8 cellular contexts compared by ENCODE assay signal in the genomic region with DNA sequence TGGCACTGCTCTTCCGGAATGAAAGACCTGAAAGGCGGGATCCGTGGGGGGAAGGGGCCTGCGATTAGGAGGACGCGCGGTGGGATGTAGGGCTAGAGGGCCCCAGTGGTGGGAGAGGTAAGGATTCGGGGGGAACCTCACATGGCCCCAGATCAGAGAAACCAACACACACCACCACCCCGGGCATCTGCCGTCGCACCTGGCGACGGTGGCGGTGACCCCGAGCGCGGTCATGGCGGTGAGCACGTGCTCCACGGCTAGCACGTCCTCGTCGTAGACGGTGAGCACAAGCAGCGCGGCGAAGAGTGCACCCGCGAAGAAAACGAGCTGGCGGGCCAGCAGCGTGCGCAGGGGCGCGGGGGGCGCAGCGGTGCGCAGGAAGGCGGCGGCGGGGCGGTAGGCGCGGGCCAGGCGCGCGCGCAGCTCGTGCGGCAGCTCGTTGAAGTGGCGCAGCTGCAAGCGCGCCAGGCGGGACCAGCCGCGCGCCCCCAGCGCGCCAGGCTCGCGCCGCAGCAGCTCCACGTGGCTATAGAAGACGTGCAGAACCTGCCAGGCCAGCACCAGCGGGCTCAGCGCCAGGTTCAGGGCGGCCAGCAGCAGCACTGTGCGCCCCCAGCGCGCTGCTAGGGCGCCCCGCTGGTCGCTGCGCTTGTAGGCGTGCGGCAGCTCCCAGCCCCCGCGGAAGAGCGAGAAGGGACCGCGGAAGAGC. TPM values are rescaled to one million over a fixed set of nuclear protein-coding genes. Genes with fewer than 3 reads are reported as not detected.
DNase-seq lines count a peak whose midpoint lies in the region; ATAC-seq and TF ChIP-seq lines count a peak whose summit lies in the region.

No MANE protein-coding gene starts in this region.

- intact Hi-C loops in Calu3 (cut with micrococcal nuclease; ENCODE audit: unreplicated experiment), result no loop called here

- H3K36me3 Mint-ChIP-seq in Calu3 (ENCODE audit: insufficient read depth, unreplicated experiment), result peaks cover 10% of the 10 kb centered on the region
- no peaks in the 10 kb centered on the region for H3K36me3 Mint-ChIP-seq in activated naive CD4-positive, alpha-beta T cell treated with anti-CD3 and anti-CD28 coated beads, Interleukin-2, amount 50 U/mL, for 24 hours

- H3K4me1 Mint-ChIP-seq in Calu3 (ENCODE audit: low read depth, unreplicated experiment), result peaks cover 16% of the 10 kb centered on the region
- H3K4me1 Mint-ChIP-seq in activated naive CD4-positive, alpha-beta T cell treated with anti-CD3 and anti-CD28 coated beads, Interleukin-2, amount 50 U/mL, for 24 hours, result peaks cover 52% of the 10 kb centered on the region
- peaks cover 62% of the 10 kb centered on the region for H3K4me1 Mint-ChIP-seq in stimulated activated naive CD8-positive, alpha-beta T cell treated with anti-CD3 and anti-CD28 coated beads, Interleukin-15, amount 100 ng/mL, for 72 hours

- peak; percentile 50 for ATAC-seq in stimulated activated naive CD8-positive, alpha-beta T cell treated with anti-CD3 and anti-CD28 coated beads, Interleukin-15, amount 100 ng/mL, for 72 hours
- no peak for ATAC-seq in HG02885 (IDR thresholded peaks at IDR 0.05; ENCODE audit: poor library complexity, unreplicated experiment)
- no peak for ATAC-seq in GM18907 (IDR thresholded peaks at IDR 0.05; ENCODE audit: unreplicated experiment)

- H3K4me3 Mint-ChIP-seq in Calu3 (ENCODE audit: low read depth, unreplicated experiment), result peak overlapping the region; percentile 48
- H3K4me3 Mint-ChIP-seq in activated naive CD4-positive, alpha-beta T cell treated with anti-CD3 and anti-CD28 coated beads, Interleukin-2, amount 50 U/mL, for 24 hours, result peak overlapping the region; percentile 87
- peak overlapping the region; percentile 88 to 91 for H3K4me3 Mint-ChIP-seq in stimulated activated naive CD8-positive, alpha-beta T cell treated with anti-CD3 and anti-CD28 coated beads, Interleukin-15, amount 100 ng/mL, for 72 hours

- BruUV-seq in Calu3 (replicated peaks; lab: Mats Ljungman, UMichigan), result no TSS peak

- DNase-seq in Calu3 (peak; percentile 58), NCI-H146 (lab: John Stamatoyannopoulos, UW) (peak; percentile 82), iPS-NIHi11 (ENCODE audit: low spot score) (peak; percentile 58), SK-N-DZ (ENCODE audit: low spot score) (no peak)
- DNase-seq in stimulated activated naive CD8-positive, alpha-beta T cell treated with anti-CD3 and anti-CD28 coated beads, Interleukin-15, amount 100 ng/mL, for 72 hours, result peak; percentile 50 to 51

- H3K27ac Mint-ChIP-seq in Calu3 (ENCODE audit: unreplicated experiment), result no peak overlapping the region
- peak overlapping the region; percentile 95 for H3K27ac Mint-ChIP-seq in activated naive CD4-positive, alpha-beta T cell treated with anti-CD3 and anti-CD28 coated beads, Interleukin-2, amount 50 U/mL, for 24 hours
- peak overlapping the region in 1 of 2 donors; percentile 93 for H3K27ac Mint-ChIP-seq in stimulated activated naive CD8-positive, alpha-beta T cell treated with anti-CD3 and anti-CD28 coated beads, Interleukin-15, amount 100 ng/mL, for 72 hours

- no peaks in the 10 kb centered on the region for H3K9me3 Mint-ChIP-seq in Calu3 (ENCODE audit: low read depth, unreplicated experiment)
- no peaks in the 10 kb centered on the region for H3K9me3 Mint-ChIP-seq in activated naive CD4-positive, alpha-beta T cell treated with anti-CD3 and anti-CD28 coated beads, Interleukin-2, amount 50 U/mL, for 24 hours
- H3K9me3 Mint-ChIP-seq in stimulated activated naive CD8-positive, alpha-beta T cell treated with anti-CD3 and anti-CD28 coated beads, Interleukin-15, amount 100 ng/mL, for 72 hours, result no peaks in the 10 kb centered on the region

- CTCF ChIA-PET in Calu3 (lab: Charles Lee), result interaction anchor here (0.8 to 1.3 kb wide), 3 partner anchors 10 to 117 kb away, joined by 3 to 4 read pairs (median 3); a partner anchor contains a TSS

- peaks cover 64% of the 10 kb centered on the region for H3K27me3 Mint-ChIP-seq in Calu3 (ENCODE audit: unreplicated experiment)
- H3K27me3 Mint-ChIP-seq in activated naive CD4-positive, alpha-beta T cell treated with anti-CD3 and anti-CD28 coated beads, Interleukin-2, amount 50 U/mL, for 24 hours, result no peaks in the 10 kb centered on the region
- H3K27me3 Mint-ChIP-seq in stimulated activated naive CD8-positive, alpha-beta T cell treated with anti-CD3 and anti-CD28 coated beads, Interleukin-15, amount 100 ng/mL, for 72 hours, result peaks cover 25% of the 10 kb centered on the region

- TF ChIP-seq CTCF in Calu3 (IDR thresholded peaks at IDR 0.05; ENCODE audit: unreplicated experiment), result no peak

RNA-seq across cellular contexts. Expression of a gene that starts 5.7 kb away (rescaled TPM):
- total RNA-seq in Calu3 (2022), result 7.9 and 17.7 TPM in 2 replicates
- polyA plus RNA-seq in SK-N-DZ (2014; cell fraction: cytosol; rRNA removed), result 5.2 and 5.4 TPM in 2 replicates
- 7.5 and 9.9 TPM in 2 replicates for polyA plus RNA-seq in SK-N-DZ (2014; cell fraction: nucleus; rRNA removed)

RNA-seq across cellular contexts. Expression of a gene that starts 9.7 kb away (rescaled TPM):
- total RNA-seq in Calu3 (2022), result 40.2 and 42.3 TPM in 2 replicates
- polyA plus RNA-seq in SK-N-DZ (2014; cell fraction: cytosol; rRNA removed), result 20.3 and 22.3 TPM in 2 replicates
- 35.5 and 48.0 TPM in 2 replicates for polyA plus RNA-seq in SK-N-DZ (2014; cell fraction: nucleus; rRNA removed)

RNA-seq across cellular contexts. Expression of a gene that starts 27.8 kb away (rescaled TPM):
- total RNA-seq in Calu3 (2022), result 0.71 and 1.1 TPM in 2 replicates
- polyA plus RNA-seq in SK-N-DZ (2014; cell fraction: cytosol; rRNA removed), result 14.7 and 15.2 TPM in 2 replicates
- polyA plus RNA-seq in SK-N-DZ (2014; cell fraction: nucleus; rRNA removed), result 21.6 and 21.7 TPM in 2 replicates

RNA-seq across cellular contexts. Expression of a gene that starts 29.8 kb away (rescaled TPM):
- total RNA-seq in Calu3 (2022), result 11.7 and 13.6 TPM in 2 replicates
- 0.51 and 0.56 TPM in 2 replicates for polyA plus RNA-seq in SK-N-DZ (2014; cell fraction: cytosol; rRNA removed)
- 3.7 and 9.3 TPM in 2 replicates for polyA plus RNA-seq in SK-N-DZ (2014; cell fraction: nucleus; rRNA removed)

RNA-seq across cellular contexts. Expression of a gene that starts 39.1 kb away (rescaled TPM):
- total RNA-seq in Calu3 (2022), result 23.5 and 24.6 TPM in 2 replicates
- polyA plus RNA-seq in SK-N-DZ (2014; cell fraction: cytosol; rRNA removed), result 49.6 and 52.8 TPM in 2 replicates
- polyA plus RNA-seq in SK-N-DZ (2014; cell fraction: nucleus; rRNA removed), result 29.4 and 30.2 TPM in 2 replicates
